9 cellular contexts compared by ENCODE assay signal in genomic region chr2:120740765-120741513, GRCh38. TPM values are rescaled to one million over a fixed set of nuclear protein-coding genes. Genes with fewer than 3 reads are reported as not detected.
DNase-seq lines count a peak whose midpoint lies in the region; ATAC-seq and TF ChIP-seq lines count a peak whose summit lies in the region.
"Had no signal": no experiment of that assay in that cellular context is flagged by ENCODE, and none has a peak within 500 bp of the region (broad histone marks: within the 10 kb centered on the region; RNA-seq: fewer than 3 reads in every experiment).

No MANE protein-coding gene starts in this region.

- no peak for TF ChIP-seq CTCF in colonic mucosa (IDR thresholded peaks at IDR 0.05)
- no peak for TF ChIP-seq CTCF in upper lobe of right lung (IDR thresholded peaks at IDR 0.05)

- H3K36me3 ChIP-seq in colonic mucosa (no peaks in the 10 kb centered on the region), upper lobe of right lung (no peaks in the 10 kb centered on the region)
- H3K36me3 ChIP-seq: BLaER1 treated with 17β-estradiol and CSF1 and Interleukin-3, amounts not matched to agents 10 nM and 100 nM had no signal

- H3K9me3 ChIP-seq in colonic mucosa (no peaks in the 10 kb centered on the region), upper lobe of right lung (no peaks in the 10 kb centered on the region)
- H3K9me3 ChIP-seq: BLaER1 treated with 17β-estradiol and CSF1 and Interleukin-3, amounts not matched to agents 10 nM and 100 nM had no signal

- intact Hi-C loops in colonic mucosa (cut with DNase I) (no loop called here), upper lobe of right lung (cut with DNase I) (no loop called here)

- H3K9ac ChIP-seq in colonic mucosa (ENCODE audit: low read depth in 2 of 2, low read length in 2 of 2) = no peak overlapping the region
- H3K9ac ChIP-seq: BLaER1 treated with 17β-estradiol and CSF1 and Interleukin-3, amounts not matched to agents 10 nM and 100 nM had no signal

- no peaks in the 10 kb centered on the region for H3K4me1 ChIP-seq in colonic mucosa
- peaks cover 28% of the 10 kb centered on the region for H3K4me1 ChIP-seq in upper lobe of right lung

- ATAC-seq in upper lobe of right lung (no peak), GM19463 (IDR thresholded peaks at IDR 0.05; ENCODE audit: unreplicated experiment) (no peak), GM21447 (IDR thresholded peaks at IDR 0.05; ENCODE audit: unreplicated experiment) (no peak)

- H3K4me3 ChIP-seq in colonic mucosa = peak overlapping the region; percentile 26
- H3K4me3 ChIP-seq in upper lobe of right lung = peak overlapping the region; percentile 26
- H3K4me3 ChIP-seq: BLaER1 treated with 17β-estradiol and CSF1 and Interleukin-3, amounts not matched to agents 10 nM and 100 nM had no signal

- H3K27ac ChIP-seq in colonic mucosa (no peak overlapping the region), upper lobe of right lung (no peak overlapping the region)
- H3K27ac ChIP-seq: BLaER1 treated with 17β-estradiol and CSF1 and Interleukin-3, amounts not matched to agents 10 nM and 100 nM had no signal

- DNase-seq in activated CD8-positive, alpha-beta memory T cell treated with anti-CD3 and anti-CD28 coated beads for 24 hours = peak; percentile 35
- DNase-seq in activated CD8-positive, alpha-beta memory T cell treated with anti-CD3 and anti-CD28 coated beads, Interleukin-2, amount 50 U/mL, for 4 hours = no peak
- DNase-seq in colonic mucosa (peak; percentile 24), mesenteric fat pad (ENCODE audit: low spot score) (peak; percentile 83), upper lobe of right lung (no peak), NCI-H1092 (lab: John Stamatoyannopoulos, UW) (no peak)

- peaks cover 38% of the 10 kb centered on the region for H3K27me3 ChIP-seq in colonic mucosa
- peaks cover 83% of the 10 kb centered on the region for H3K27me3 ChIP-seq in upper lobe of right lung

RNA-seq across cellular contexts. Expression of gene GLI2, which starts 5.3 kb away (rescaled TPM):
- total RNA-seq in colonic mucosa = 1 to 10 TPM; 1.3 to 2.0 TPM
- total RNA-seq in mesenteric fat pad = 4.1 TPM
- 4.7 TPM for total RNA-seq in upper lobe of right lung

Comparison
In these comparisons a context has a peak if more than half of its experiments do, and no peak if none do; other contexts are left out.
1. DNase-seq: peak in activated CD8-positive, alpha-beta memory T cell treated with anti-CD3 and anti-CD28 coated beads for 24 hours (single experiment), colonic mucosa (single experiment) and mesenteric fat pad (single experiment); none in activated CD8-positive, alpha-beta memory T cell treated with anti-CD3 and anti-CD28 coated beads, Interleukin-2, amount 50 U/mL, for 4 hours (single experiment), upper lobe of right lung (single experiment) and NCI-H1092 (single experiment).